2 cellular contexts compared by ENCODE assay signal in the genomic region with DNA sequence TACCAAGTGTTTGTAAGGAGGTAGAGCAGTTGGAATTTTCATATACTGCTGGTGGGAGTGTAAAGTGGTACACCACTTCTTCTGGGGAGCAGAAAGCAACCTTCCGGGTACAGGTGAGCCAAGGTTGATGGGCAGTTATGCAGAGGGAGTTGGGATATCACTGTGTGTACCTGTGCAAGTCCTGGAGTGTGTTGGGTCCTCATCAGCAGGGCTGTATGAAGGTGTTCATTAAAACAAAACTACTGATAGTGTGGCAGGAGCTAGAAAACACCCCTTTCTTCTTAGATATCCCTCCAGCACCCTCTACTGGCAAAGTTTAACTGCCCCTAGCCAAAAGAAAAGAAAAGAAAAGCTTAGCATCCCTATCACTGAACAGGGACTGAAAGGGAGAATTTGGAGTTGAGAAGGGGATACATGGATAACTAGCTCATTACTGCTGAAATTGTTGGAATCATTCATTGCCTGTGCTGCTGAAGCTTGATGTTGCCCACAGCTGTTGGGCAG.
TF ChIP-seq lines count a peak whose summit lies in the region.

No MANE protein-coding gene starts in this region.

TF ChIP-seq in SK-N-SH, 30 proteins besides CTCF, POLR2A, EP300 and RAD21 (continued from another document):
- no peak for TF ChIP-seq ZBTB33 (IDR thresholded peaks at IDR 0.05; ENCODE audit: borderline replicate concordance, low read depth)
- no peak for TF ChIP-seq ELF1 (IDR thresholded peaks at IDR 0.05)
- TF ChIP-seq YY1 (IDR thresholded peaks at IDR 0.05; ENCODE audit: low read depth) = no peak
- TF ChIP-seq, protein P1, sequence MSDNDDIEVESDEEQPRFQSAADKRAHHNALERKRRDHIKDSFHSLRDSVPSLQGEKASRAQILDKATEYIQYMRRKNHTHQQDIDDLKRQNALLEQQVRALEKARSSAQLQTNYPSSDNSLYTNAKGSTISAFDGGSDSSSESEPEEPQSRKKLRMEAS (IDR thresholded peaks at IDR 0.05; ENCODE audit: low read depth) = no peak
- TF ChIP-seq POLR2AphosphoS5 (IDR thresholded peaks at IDR 0.05; ENCODE audit: low read depth, low read length) = no peak

TF ChIP-seq in SK-N-SH treated with all-trans-retinoic acid at 6 μM for 48 hours, 23 proteins besides CTCF, POLR2A, EP300 and RAD21 (continued from another document):
- TF ChIP-seq, protein P2, sequence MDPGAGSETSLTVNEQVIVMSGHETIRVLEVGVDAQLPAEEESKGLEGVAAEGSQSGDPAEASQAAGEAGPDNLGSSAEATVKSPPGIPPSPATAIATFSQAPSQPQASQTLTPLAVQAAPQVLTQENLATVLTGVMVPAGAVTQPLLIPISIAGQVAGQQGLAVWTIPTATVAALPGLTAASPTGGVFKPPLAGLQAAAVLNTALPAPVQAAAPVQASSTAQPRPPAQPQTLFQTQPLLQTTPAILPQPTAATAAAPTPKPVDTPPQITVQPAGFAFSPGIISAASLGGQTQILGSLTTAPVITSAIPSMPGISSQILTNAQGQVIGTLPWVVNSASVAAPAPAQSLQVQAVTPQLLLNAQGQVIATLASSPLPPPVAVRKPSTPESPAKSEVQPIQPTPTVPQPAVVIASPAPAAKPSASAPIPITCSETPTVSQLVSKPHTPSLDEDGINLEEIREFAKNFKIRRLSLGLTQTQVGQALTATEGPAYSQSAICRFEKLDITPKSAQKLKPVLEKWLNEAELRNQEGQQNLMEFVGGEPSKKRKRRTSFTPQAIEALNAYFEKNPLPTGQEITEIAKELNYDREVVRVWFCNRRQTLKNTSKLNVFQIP (CRISPR knock-in tag; IDR thresholded peaks at IDR 0.05; ENCODE audit: borderline replicate concordance, low read depth) = no peak
- no peak for TF ChIP-seq RARB (CRISPR knock-in tag; IDR thresholded peaks at IDR 0.05)
- no peak for TF ChIP-seq ZNF70 (CRISPR knock-in tag; IDR thresholded peaks at IDR 0.05)
- TF ChIP-seq TCF4 (CRISPR knock-in tag; IDR thresholded peaks at IDR 0.05; ENCODE audit: borderline replicate concordance) = no peak
- TF ChIP-seq CSDC2 (CRISPR knock-in tag; IDR thresholded peaks at IDR 0.05) = no peak
- TF ChIP-seq SNAI2 (CRISPR knock-in tag; IDR thresholded peaks at IDR 0.05) = no peak
- no peak for TF ChIP-seq ISL1 (CRISPR knock-in tag; IDR thresholded peaks at IDR 0.05)
- TF ChIP-seq, protein P3, sequence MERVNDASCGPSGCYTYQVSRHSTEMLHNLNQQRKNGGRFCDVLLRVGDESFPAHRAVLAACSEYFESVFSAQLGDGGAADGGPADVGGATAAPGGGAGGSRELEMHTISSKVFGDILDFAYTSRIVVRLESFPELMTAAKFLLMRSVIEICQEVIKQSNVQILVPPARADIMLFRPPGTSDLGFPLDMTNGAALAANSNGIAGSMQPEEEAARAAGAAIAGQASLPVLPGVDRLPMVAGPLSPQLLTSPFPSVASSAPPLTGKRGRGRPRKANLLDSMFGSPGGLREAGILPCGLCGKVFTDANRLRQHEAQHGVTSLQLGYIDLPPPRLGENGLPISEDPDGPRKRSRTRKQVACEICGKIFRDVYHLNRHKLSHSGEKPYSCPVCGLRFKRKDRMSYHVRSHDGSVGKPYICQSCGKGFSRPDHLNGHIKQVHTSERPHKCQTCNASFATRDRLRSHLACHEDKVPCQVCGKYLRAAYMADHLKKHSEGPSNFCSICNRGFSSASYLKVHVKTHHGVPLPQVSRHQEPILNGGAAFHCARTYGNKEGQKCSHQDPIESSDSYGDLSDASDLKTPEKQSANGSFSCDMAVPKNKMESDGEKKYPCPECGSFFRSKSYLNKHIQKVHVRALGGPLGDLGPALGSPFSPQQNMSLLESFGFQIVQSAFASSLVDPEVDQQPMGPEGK (CRISPR knock-in tag; IDR thresholded peaks at IDR 0.05; ENCODE audit: borderline replicate concordance) = no peak
- TF ChIP-seq ESRRG (CRISPR knock-in tag; IDR thresholded peaks at IDR 0.05) = no peak
- TF ChIP-seq, protein P4, sequence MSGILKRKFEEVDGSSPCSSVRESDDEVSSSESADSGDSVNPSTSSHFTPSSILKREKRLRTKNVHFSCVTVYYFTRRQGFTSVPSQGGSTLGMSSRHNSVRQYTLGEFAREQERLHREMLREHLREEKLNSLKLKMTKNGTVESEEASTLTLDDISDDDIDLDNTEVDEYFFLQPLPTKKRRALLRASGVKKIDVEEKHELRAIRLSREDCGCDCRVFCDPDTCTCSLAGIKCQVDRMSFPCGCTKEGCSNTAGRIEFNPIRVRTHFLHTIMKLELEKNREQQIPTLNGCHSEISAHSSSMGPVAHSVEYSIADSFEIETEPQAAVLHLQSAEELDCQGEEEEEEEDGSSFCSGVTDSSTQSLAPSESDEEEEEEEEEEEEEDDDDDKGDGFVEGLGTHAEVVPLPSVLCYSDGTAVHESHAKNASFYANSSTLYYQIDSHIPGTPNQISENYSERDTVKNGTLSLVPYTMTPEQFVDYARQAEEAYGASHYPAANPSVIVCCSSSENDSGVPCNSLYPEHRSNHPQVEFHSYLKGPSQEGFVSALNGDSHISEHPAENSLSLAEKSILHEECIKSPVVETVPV (CRISPR knock-in tag; IDR thresholded peaks at IDR 0.05) = no peak
- TF ChIP-seq ZNF8 (CRISPR knock-in tag; IDR thresholded peaks at IDR 0.05) = no peak
- no peak for TF ChIP-seq ARNTL (CRISPR knock-in tag; IDR thresholded peaks at IDR 0.05; ENCODE audit: borderline replicate concordance, low read depth)
- no peak for TF ChIP-seq TSHZ2 (CRISPR knock-in tag; IDR thresholded peaks at IDR 0.05)
- TF ChIP-seq ZNF565 (CRISPR knock-in tag; conservative IDR thresholded peaks at IDR 0.05; ENCODE audit: low read depth) = no peak
